Comparison of ENCODE assay signal across 19 cellular contexts in genomic region chr18:46636040-46636630, GRCh38. TPM values are rescaled to one million over a fixed set of nuclear protein-coding genes. Genes with fewer than 3 reads are reported as not detected.
"Had no signal": no experiment of that assay in that cellular context is flagged by ENCODE, and none has a peak within 500 bp of the region (broad histone marks: within the 10 kb centered on the region; RNA-seq: fewer than 3 reads in every experiment).

No MANE protein-coding gene starts in this region.

- H3K27ac Mint-ChIP-seq: memory B cell; mesothelial cell of epicardium; natural killer cell treated with Interleukin-12 subunit alpha and Interleukin-12 subunit beta and Interleukin-15 and Interleukin-18, amount 100 ng/mL, for 72 hours; neural progenitor cell; stimulated activated effector memory CD8-positive, alpha-beta T cell treated with anti-CD3 and anti-CD28 coated beads, Interleukin-12 subunit alpha, Interleukin-12 subunit beta, amount 100 ng/mL, for 72 hours had no signal

- DNase-seq: colonic mucosa; effector CD8-positive, alpha-beta T cell; heart right ventricle; hypothalamus; left ventricle myocardium inferior; lower lobe of right lung; occipital lobe; right lobe of liver; stimulated activated CD4-positive, alpha-beta T cell treated with anti-CD3 and anti-CD28 coated beads, Interleukin-4, amount 100 ng/mL, for 1 hour; stimulated activated CD8-positive, alpha-beta memory T cell treated with anti-CD3 and anti-CD28 coated beads, Interleukin-4, amount 100 ng/mL, for 48 hours; stomach; substantia nigra; transverse colon had no signal

- H3K36me3 Mint-ChIP-seq: memory B cell; mesothelial cell of epicardium; natural killer cell treated with Interleukin-12 subunit alpha and Interleukin-12 subunit beta and Interleukin-15 and Interleukin-18, amount 100 ng/mL, for 72 hours; neural progenitor cell; stimulated activated effector memory CD8-positive, alpha-beta T cell treated with anti-CD3 and anti-CD28 coated beads, Interleukin-12 subunit alpha, Interleukin-12 subunit beta, amount 100 ng/mL, for 72 hours had no signal

- H3K4me1 Mint-ChIP-seq: memory B cell; mesothelial cell of epicardium; neural progenitor cell; stimulated activated effector memory CD8-positive, alpha-beta T cell treated with anti-CD3 and anti-CD28 coated beads, Interleukin-12 subunit alpha, Interleukin-12 subunit beta, amount 100 ng/mL, for 72 hours had no signal

- ATAC-seq: heart right ventricle; lower lobe of right lung; right lobe of liver; stimulated activated effector memory CD8-positive, alpha-beta T cell treated with anti-CD3 and anti-CD28 coated beads, Interleukin-12 subunit alpha, Interleukin-12 subunit beta, amount 100 ng/mL, for 72 hours had no signal

- H3K9me3 Mint-ChIP-seq: memory B cell; neural progenitor cell; stimulated activated effector memory CD8-positive, alpha-beta T cell treated with anti-CD3 and anti-CD28 coated beads, Interleukin-12 subunit alpha, Interleukin-12 subunit beta, amount 100 ng/mL, for 72 hours had no signal

- H3K4me3 Mint-ChIP-seq: memory B cell; mesothelial cell of epicardium; natural killer cell treated with Interleukin-12 subunit alpha and Interleukin-12 subunit beta and Interleukin-15 and Interleukin-18, amount 100 ng/mL, for 72 hours; neural progenitor cell; stimulated activated effector memory CD8-positive, alpha-beta T cell treated with anti-CD3 and anti-CD28 coated beads, Interleukin-12 subunit alpha, Interleukin-12 subunit beta, amount 100 ng/mL, for 72 hours had no signal

RNA-seq across cellular contexts. Expression of gene LOXHD1, which starts 20.9 kb away (rescaled TPM):
- total RNA-seq: colonic mucosa; natural killer cell treated with Interleukin-12 subunit alpha and Interleukin-12 subunit beta and Interleukin-15 and Interleukin-18, amount 100 ng/mL, for 72 hours; renal cortical epithelial cell; right lobe of liver had no signal
